16 cellular contexts compared by ENCODE assay signal in genomic region chr14:92014014-92014413, GRCh38. TPM values are rescaled to one million over a fixed set of nuclear protein-coding genes. Genes with fewer than 3 reads are reported as not detected.
A peak's percentile ranks its signal among the peaks of the same experiment; 100 is the strongest.
DNase-seq lines count a peak whose midpoint lies in the region; ATAC-seq, FAIRE-seq and TF ChIP-seq lines count a peak whose summit lies in the region.
"Had no signal": no experiment of that assay in that cellular context is flagged by ENCODE, and none has a peak within 500 bp of the region (broad histone marks: within the 10 kb centered on the region; RNA-seq: fewer than 3 reads in every experiment).

No MANE protein-coding gene starts in this region.

- H3K4me1 ChIP-seq in lower lobe of right lung, result no peaks in the 10 kb centered on the region
- H3K4me1 ChIP-seq in right cardiac atrium (ENCODE audit: control insufficient read depth, insufficient read depth, low read length), result no peaks in the 10 kb centered on the region

- H3K27me3 ChIP-seq in lower lobe of right lung (ENCODE audit: low read depth) (no peaks in the 10 kb centered on the region), right cardiac atrium (ENCODE audit: control insufficient read depth, insufficient read depth) (no peaks in the 10 kb centered on the region)

- peaks cover 81% of the 10 kb centered on the region for H3K36me3 ChIP-seq in lower lobe of right lung

- no peak overlapping the region for H3K4me3 ChIP-seq in lower lobe of right lung
- no peak overlapping the region for H3K4me3 ChIP-seq in right cardiac atrium (ENCODE audit: low read length)

- DNase-seq in activated CD8-positive, alpha-beta T cell treated with anti-CD3 and anti-CD28 coated beads for 36 hours, result no peak
- DNase-seq in activated CD8-positive, alpha-beta T cell treated with anti-CD3 and anti-CD28 coated beads, Interleukin-2, amount 10 ng/mL, durations not matched to agents 7 days and 5 days, result no peak
- DNase-seq in EH (ENCODE audit: low read depth) (peak; percentile 33), islet precursor cell (no peak), lower lobe of right lung (no peak), right cardiac atrium (no peak)
- DNase-seq: DMS79 treated with DMSO at 0.1 percent for 48 hours, H9, KBM-7, NCI-H1105, NCI-H2081, NCI-H2171 treated with DMSO at 0.1 percent for 48 hours, SHP77 had no signal

- peak; percentile 55 for ATAC-seq in activated CD8-positive, alpha-beta T cell treated with anti-CD3 and anti-CD28 coated beads for 36 hours
- ATAC-seq in activated CD8-positive, alpha-beta T cell treated with anti-CD3 and anti-CD28 coated beads, Interleukin-2, amount 10 ng/mL, durations not matched to agents 7 days and 5 days, result no peak
- ATAC-seq in activated T-helper 17 cell treated with anti-CD3 and anti-CD28 coated beads, Interleukin-2, amount 50 U/mL, for 72 hours (replicated peaks), result peak; percentile 46
- ATAC-seq in lower lobe of right lung, result no peak
- no peak for ATAC-seq in right cardiac atrium

- peak; percentile 45 for FAIRE-seq in islet of Langerhans (lab: Jason Lieb, UNC)

- intact Hi-C loops in activated CD8-positive, alpha-beta T cell treated with anti-CD3 and anti-CD28 coated beads for 36 hours (cut with micrococcal nuclease), result no loop called here
- intact Hi-C loops in lower lobe of right lung (cut with DNase I) (no loop called here), right cardiac atrium (cut with DNase I) (no loop called here)

- peaks cover 25% of the 10 kb centered on the region for H3K4me1 Mint-ChIP-seq in activated CD8-positive, alpha-beta T cell treated with anti-CD3 and anti-CD28 coated beads for 36 hours (ENCODE audit: low read depth)
- H3K4me1 Mint-ChIP-seq in activated CD8-positive, alpha-beta T cell treated with anti-CD3 and anti-CD28 coated beads, Interleukin-2, amount 10 ng/mL, durations not matched to agents 7 days and 5 days (ENCODE audit: low read depth), result no peaks in the 10 kb centered on the region
- H3K4me1 Mint-ChIP-seq in activated T-helper 17 cell treated with anti-CD3 and anti-CD28 coated beads, Interleukin-2, amount 50 U/mL, for 72 hours, result peaks cover 13% of the 10 kb centered on the region
- H3K4me1 Mint-ChIP-seq: CD14-positive monocyte, H9 had no signal

- no peaks in the 10 kb centered on the region for H3K9me3 Mint-ChIP-seq in activated CD8-positive, alpha-beta T cell treated with anti-CD3 and anti-CD28 coated beads for 36 hours
- H3K9me3 Mint-ChIP-seq in activated CD8-positive, alpha-beta T cell treated with anti-CD3 and anti-CD28 coated beads, Interleukin-2, amount 10 ng/mL, durations not matched to agents 7 days and 5 days (ENCODE audit: insufficient read depth), result no peaks in the 10 kb centered on the region
- H3K9me3 Mint-ChIP-seq in activated T-helper 17 cell treated with anti-CD3 and anti-CD28 coated beads, Interleukin-2, amount 50 U/mL, for 72 hours, result no peaks in the 10 kb centered on the region
- H3K9me3 Mint-ChIP-seq: H9 had no signal

- H3K36me3 Mint-ChIP-seq in activated CD8-positive, alpha-beta T cell treated with anti-CD3 and anti-CD28 coated beads for 36 hours (ENCODE audit: low read depth), result peaks cover 27% of the 10 kb centered on the region
- H3K36me3 Mint-ChIP-seq in activated CD8-positive, alpha-beta T cell treated with anti-CD3 and anti-CD28 coated beads, Interleukin-2, amount 10 ng/mL, durations not matched to agents 7 days and 5 days (ENCODE audit: low read depth), result peaks cover 47% of the 10 kb centered on the region
- peaks cover 96% of the 10 kb centered on the region for H3K36me3 Mint-ChIP-seq in activated T-helper 17 cell treated with anti-CD3 and anti-CD28 coated beads, Interleukin-2, amount 50 U/mL, for 72 hours (ENCODE audit: low read depth)

- no peak for TF ChIP-seq CTCF in activated CD8-positive, alpha-beta T cell treated with anti-CD3 and anti-CD28 coated beads for 36 hours (IDR thresholded peaks at IDR 0.05)
- TF ChIP-seq CTCF in lower lobe of right lung (IDR thresholded peaks at IDR 0.05), result no peak

- H3K9me3 ChIP-seq in lower lobe of right lung (no peaks in the 10 kb centered on the region), right cardiac atrium (ENCODE audit: control insufficient read depth, low read length) (no peaks in the 10 kb centered on the region)

- peak overlapping the region; percentile 62 for H3K27ac Mint-ChIP-seq in activated CD8-positive, alpha-beta T cell treated with anti-CD3 and anti-CD28 coated beads for 36 hours
- no peak overlapping the region for H3K27ac Mint-ChIP-seq in activated CD8-positive, alpha-beta T cell treated with anti-CD3 and anti-CD28 coated beads, Interleukin-2, amount 10 ng/mL, durations not matched to agents 7 days and 5 days
- H3K27ac Mint-ChIP-seq in activated T-helper 17 cell treated with anti-CD3 and anti-CD28 coated beads, Interleukin-2, amount 50 U/mL, for 72 hours, result peak overlapping the region; percentile 37
- H3K27ac Mint-ChIP-seq: CD14-positive monocyte, H9 had no signal

- H3K27ac ChIP-seq in lower lobe of right lung (no peak overlapping the region), right cardiac atrium (ENCODE audit: low read length) (no peak overlapping the region)

- CTCF ChIA-PET in activated CD8-positive, alpha-beta T cell treated with anti-CD3 and anti-CD28 coated beads for 36 hours (lab: Charles Lee), result interaction anchor here (3.8 kb wide), 1 partner anchor 17 kb away, joined by 22 read pairs; no protein-coding TSS in a partner anchor
- CTCF ChIA-PET in activated CD8-positive, alpha-beta T cell treated with anti-CD3 and anti-CD28 coated beads, Interleukin-2, amount 10 ng/mL, durations not matched to agents 7 days and 5 days (lab: Charles Lee), result interaction anchor here (8.0 kb wide), 1 partner anchor 17 kb away, joined by 45 read pairs; no protein-coding TSS in a partner anchor

- no peak overlapping the region for H3K4me3 Mint-ChIP-seq in activated CD8-positive, alpha-beta T cell treated with anti-CD3 and anti-CD28 coated beads for 36 hours
- H3K4me3 Mint-ChIP-seq in activated CD8-positive, alpha-beta T cell treated with anti-CD3 and anti-CD28 coated beads, Interleukin-2, amount 10 ng/mL, durations not matched to agents 7 days and 5 days, result no peak overlapping the region
- H3K4me3 Mint-ChIP-seq in activated T-helper 17 cell treated with anti-CD3 and anti-CD28 coated beads, Interleukin-2, amount 50 U/mL, for 72 hours, result no peak overlapping the region
- H3K4me3 Mint-ChIP-seq: CD14-positive monocyte, H9 had no signal

- POLR2A ChIA-PET in activated CD8-positive, alpha-beta T cell treated with anti-CD3 and anti-CD28 coated beads for 36 hours (lab: Charles Lee), result no interaction called here
- POLR2A ChIA-PET in activated CD8-positive, alpha-beta T cell treated with anti-CD3 and anti-CD28 coated beads, Interleukin-2, amount 10 ng/mL, durations not matched to agents 7 days and 5 days (lab: Charles Lee), result interaction anchor here (0.8 kb wide), 1 partner anchor 78 kb away, joined by 6 read pairs; no protein-coding TSS in a partner anchor

- H3K27me3 Mint-ChIP-seq in activated CD8-positive, alpha-beta T cell treated with anti-CD3 and anti-CD28 coated beads for 36 hours, result no peaks in the 10 kb centered on the region
- H3K27me3 Mint-ChIP-seq in activated CD8-positive, alpha-beta T cell treated with anti-CD3 and anti-CD28 coated beads, Interleukin-2, amount 10 ng/mL, durations not matched to agents 7 days and 5 days (ENCODE audit: low read depth), result no peaks in the 10 kb centered on the region
- H3K27me3 Mint-ChIP-seq in activated T-helper 17 cell treated with anti-CD3 and anti-CD28 coated beads, Interleukin-2, amount 50 U/mL, for 72 hours, result no peaks in the 10 kb centered on the region

RNA-seq across cellular contexts. Expression of gene TRIP11, which starts 25.8 kb away (rescaled TPM):
- 10 to 100 TPM; 33.5 to 35.5 TPM for total RNA-seq in activated CD8-positive, alpha-beta T cell treated with anti-CD3 and anti-CD28 coated beads for 36 hours
- total RNA-seq in activated CD8-positive, alpha-beta T cell treated with anti-CD3 and anti-CD28 coated beads, Interleukin-2, amount 10 ng/mL, durations not matched to agents 7 days and 5 days, result 10 to 100 TPM; 43.6 to 44.5 TPM
- total RNA-seq in activated T-helper 17 cell treated with anti-CD3 and anti-CD28 coated beads, Interleukin-2, amount 50 U/mL, for 72 hours, result 10 to 100 TPM; 38.5 to 39.8 TPM
- 62.6 TPM for total RNA-seq in lower lobe of right lung
- total RNA-seq in right cardiac atrium, result 10 to 100 TPM; 48.3 to 61.1 (median 55.5) TPM
- 6.9 TPM for polyA plus RNA-seq in right cardiac atrium

Comparison
In these comparisons a context has a peak if more than half of its experiments do, and no peak if none do; other contexts are left out.
1. ATAC-seq: peak in activated CD8-positive, alpha-beta T cell treated with anti-CD3 and anti-CD28 coated beads for 36 hours (single experiment) and activated T-helper 17 cell treated with anti-CD3 and anti-CD28 coated beads, Interleukin-2, amount 50 U/mL, for 72 hours (single experiment); none in activated CD8-positive, alpha-beta T cell treated with anti-CD3 and anti-CD28 coated beads, Interleukin-2, amount 10 ng/mL, durations not matched to agents 7 days and 5 days (single experiment), lower lobe of right lung (0 of 2) and right cardiac atrium (0 of 2).